8 cellular contexts compared by ENCODE assay signal in the genomic region with DNA sequence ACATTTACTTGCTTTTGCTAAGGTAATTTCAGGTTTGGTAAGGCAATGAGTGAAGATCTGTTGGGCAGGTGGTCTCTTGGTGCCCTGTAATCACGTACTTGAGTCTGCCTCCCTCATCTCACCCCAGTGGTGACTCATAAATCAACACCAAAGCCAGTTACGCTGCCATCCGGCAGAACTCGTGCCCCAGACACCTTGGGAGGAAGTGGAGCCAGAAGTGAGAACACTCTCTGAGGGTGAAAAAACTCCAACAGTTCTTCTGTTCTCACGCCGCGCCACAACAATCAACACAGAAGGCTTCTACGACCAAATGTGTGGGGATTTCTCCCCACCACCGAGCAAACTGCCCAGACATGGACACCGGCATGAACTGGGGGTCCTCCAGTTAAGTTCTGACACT.
DNase-seq lines count a peak whose midpoint lies in the region; ATAC-seq and TF ChIP-seq lines count a peak whose summit lies in the region.

No MANE protein-coding gene starts in this region.

- no peaks in the 10 kb centered on the region for H3K9me3 ChIP-seq in gastroesophageal sphincter

- no peaks in the 10 kb centered on the region for H3K27me3 ChIP-seq in gastroesophageal sphincter

- 89% methylated on average over 8 of the region's 10 CpGs; no CpG with 5 or more reads in 1 of the 2 donors for WGBS in gastroesophageal sphincter (ENCODE audit: low coverage in 1 of 2), 2 donors

- ATAC-seq in GM18909 (IDR thresholded peaks at IDR 0.05; ENCODE audit: poor library complexity, unreplicated experiment) (peak; percentile 68), HG03342 (IDR thresholded peaks at IDR 0.05; ENCODE audit: unreplicated experiment) (peak; percentile 52), esophagus mucosa (peak; percentile 55), gastroesophageal sphincter (no peak)

- TF ChIP-seq POLR2A in gastroesophageal sphincter (IDR thresholded peaks at IDR 0.05): no peak

- DNase-seq in activated CD4-positive, alpha-beta T cell treated with anti-CD3 and anti-CD28 coated beads for 48 hours: peak; percentile 81
- DNase-seq in stimulated activated CD4-positive, alpha-beta T cell treated with anti-CD3 and anti-CD28 coated beads, TNF-alpha, amount 100 ng/mL, for 4 hours (ENCODE audit: low read depth in 3 of 3): peak in 2 of 3 experiments; percentile 59 to 76
- no peak for DNase-seq in NCI-H524 treated with DMSO at 0.1 percent for 48 hours (lab: John Stamatoyannopoulos, UW)
- no peak for DNase-seq in NCI-H2081 treated with DMSO at 0.1 percent for 48 hours (lab: John Stamatoyannopoulos, UW)

- H3K4me1 ChIP-seq in gastroesophageal sphincter: no peaks in the 10 kb centered on the region

- peak overlapping the region in 1 of 4 donors; percentile 32 for H3K27ac ChIP-seq in gastroesophageal sphincter

- H3K4me3 ChIP-seq in gastroesophageal sphincter: no peak overlapping the region

- H3K36me3 ChIP-seq in gastroesophageal sphincter: no peaks in the 10 kb centered on the region

- no peak for TF ChIP-seq EP300 in gastroesophageal sphincter (IDR thresholded peaks at IDR 0.05)

- no peak for TF ChIP-seq CTCF in gastroesophageal sphincter (IDR thresholded peaks at IDR 0.05)

Comparison
In these comparisons a context has a peak if more than half of its experiments do, and no peak if none do; other contexts are left out.
1. DNase-seq: peak in activated CD4-positive, alpha-beta T cell treated with anti-CD3 and anti-CD28 coated beads for 48 hours (single experiment) and stimulated activated CD4-positive, alpha-beta T cell treated with anti-CD3 and anti-CD28 coated beads, TNF-alpha, amount 100 ng/mL, for 4 hours (2 of 3); none in NCI-H524 treated with DMSO at 0.1 percent for 48 hours (single experiment) and NCI-H2081 treated with DMSO at 0.1 percent for 48 hours (single experiment).